Comparison of ENCODE assay signal across 1 cellular context in the genomic region with DNA sequence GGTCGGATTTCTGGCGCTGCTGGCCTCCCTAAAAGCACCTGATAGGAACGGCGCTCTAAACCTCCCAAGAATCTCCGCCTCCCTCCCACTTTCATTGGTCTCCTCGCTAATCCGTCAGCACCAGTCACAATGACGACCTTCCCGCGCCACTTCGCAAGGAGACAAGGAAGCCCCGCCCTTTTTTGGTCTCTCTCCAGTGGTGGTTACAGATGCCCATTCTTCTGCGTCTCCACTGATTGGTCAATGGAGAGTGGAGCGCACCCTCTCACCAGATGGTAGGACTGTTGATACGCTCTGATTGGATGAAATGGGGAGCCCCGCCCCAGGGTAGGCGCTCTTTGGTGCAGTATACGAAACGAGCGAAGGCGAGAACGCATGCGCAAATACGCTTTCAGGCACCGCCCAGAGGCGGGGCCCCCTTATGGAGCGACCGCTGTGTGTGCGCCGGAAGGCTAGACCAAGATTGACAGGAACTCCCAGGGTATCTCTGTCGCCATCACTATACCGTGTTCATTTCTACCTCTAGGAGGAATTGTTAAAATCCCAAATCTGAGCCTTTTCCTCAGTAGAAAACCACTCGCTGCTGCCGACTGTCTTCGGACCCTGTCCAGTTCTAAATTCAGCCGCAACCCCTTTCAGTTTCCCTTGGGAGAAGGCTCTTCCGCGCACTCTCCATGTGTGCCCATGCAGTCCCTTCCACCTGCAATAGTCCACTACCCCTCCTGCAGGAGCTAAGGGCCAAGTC.
TF ChIP-seq lines count a peak whose summit lies in the region.

No MANE protein-coding gene starts in this region.

TF ChIP-seq in K562, 482 proteins besides CTCF, POLR2A, EP300 and RAD21 (continued from another document and continues in another):
- TF ChIP-seq, protein P1, sequence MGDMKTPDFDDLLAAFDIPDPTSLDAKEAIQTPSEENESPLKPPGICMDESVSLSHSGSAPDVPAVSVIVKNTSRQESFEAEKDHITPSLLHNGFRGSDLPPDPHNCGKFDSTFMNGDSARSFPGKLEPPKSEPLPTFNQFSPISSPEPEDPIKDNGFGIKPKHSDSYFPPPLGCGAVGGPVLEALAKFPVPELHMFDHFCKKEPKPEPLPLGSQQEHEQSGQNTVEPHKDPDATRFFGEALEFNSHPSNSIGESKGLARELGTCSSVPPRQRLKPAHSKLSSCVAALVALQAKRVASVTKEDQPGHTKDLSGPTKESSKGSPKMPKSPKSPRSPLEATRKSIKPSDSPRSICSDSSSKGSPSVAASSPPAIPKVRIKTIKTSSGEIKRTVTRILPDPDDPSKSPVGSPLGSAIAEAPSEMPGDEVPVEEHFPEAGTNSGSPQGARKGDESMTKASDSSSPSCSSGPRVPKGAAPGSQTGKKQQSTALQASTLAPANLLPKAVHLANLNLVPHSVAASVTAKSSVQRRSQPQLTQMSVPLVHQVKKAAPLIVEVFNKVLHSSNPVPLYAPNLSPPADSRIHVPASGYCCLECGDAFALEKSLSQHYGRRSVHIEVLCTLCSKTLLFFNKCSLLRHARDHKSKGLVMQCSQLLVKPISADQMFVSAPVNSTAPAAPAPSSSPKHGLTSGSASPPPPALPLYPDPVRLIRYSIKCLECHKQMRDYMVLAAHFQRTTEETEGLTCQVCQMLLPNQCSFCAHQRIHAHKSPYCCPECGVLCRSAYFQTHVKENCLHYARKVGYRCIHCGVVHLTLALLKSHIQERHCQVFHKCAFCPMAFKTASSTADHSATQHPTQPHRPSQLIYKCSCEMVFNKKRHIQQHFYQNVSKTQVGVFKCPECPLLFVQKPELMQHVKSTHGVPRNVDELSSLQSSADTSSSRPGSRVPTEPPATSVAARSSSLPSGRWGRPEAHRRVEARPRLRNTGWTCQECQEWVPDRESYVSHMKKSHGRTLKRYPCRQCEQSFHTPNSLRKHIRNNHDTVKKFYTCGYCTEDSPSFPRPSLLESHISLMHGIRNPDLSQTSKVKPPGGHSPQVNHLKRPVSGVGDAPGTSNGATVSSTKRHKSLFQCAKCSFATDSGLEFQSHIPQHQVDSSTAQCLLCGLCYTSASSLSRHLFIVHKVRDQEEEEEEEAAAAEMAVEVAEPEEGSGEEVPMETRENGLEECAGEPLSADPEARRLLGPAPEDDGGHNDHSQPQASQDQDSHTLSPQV (IDR thresholded peaks at IDR 0.05), result no peak
- TF ChIP-seq TAF9B (IDR thresholded peaks at IDR 0.05; ENCODE audit: partially characterized antibody) (peak; percentile 46), GATAD2B (IDR thresholded peaks at IDR 0.05; ENCODE audit: borderline replicate concordance) (no peak), ZNF408 (CRISPR knock-in tag; IDR thresholded peaks at IDR 0.05; ENCODE audit: low read depth) (no peak), SRSF1 (IDR thresholded peaks at IDR 0.05; ENCODE audit: low read depth, low read length) (no peak), PKNOX1 (IDR thresholded peaks at IDR 0.05) (peak; percentile 100), CEBPG (CRISPR knock-in tag; IDR thresholded peaks at IDR 0.05) (no peak), CEBPG (tag; conservative IDR thresholded peaks at IDR 0.05 in 1 of 2, IDR thresholded peaks at IDR 0.05 in 1 of 2) (no peak), YY1 (IDR thresholded peaks at IDR 0.05; ENCODE audit: borderline replicate concordance in 1 of 3, control insufficient read depth in 1 of 3, extremely low read depth in 1 of 3, insufficient read depth in 3 of 3, insufficient read length in 1 of 3, insufficient replicate concordance in 2 of 3, low read depth in 1 of 3, low read length in 2 of 3) (peak in 1 of 3 experiments; percentile 43), CTBP1 (IDR thresholded peaks at IDR 0.05; ENCODE audit: borderline replicate concordance) (no peak; the same call in 1 of the 2 replicates), MBD2 (IDR thresholded peaks at IDR 0.05; ENCODE audit: borderline replicate concordance, low read depth) (peak; percentile 96), ZNF766 (CRISPR knock-in tag; conservative IDR thresholded peaks at IDR 0.05) (no peak), TCFL5 (CRISPR knock-in tag; conservative IDR thresholded peaks at IDR 0.05) (no peak), FOXA3 (CRISPR knock-in tag; conservative IDR thresholded peaks at IDR 0.05 in 1 of 2, IDR thresholded peaks at IDR 0.05 in 1 of 2) (no peak), SIN3B (IDR thresholded peaks at IDR 0.05; ENCODE audit: low read depth) (peak; percentile 69), ZFP30 (CRISPR knock-in tag; IDR thresholded peaks at IDR 0.05; ENCODE audit: borderline replicate concordance) (no peak), ELF4 (CRISPR knock-in tag; IDR thresholded peaks at IDR 0.05) (no peak; the same call in 1 of the 2 replicates), ZEB2 (IDR thresholded peaks at IDR 0.05) (no peak; the same call in 1 of the 2 replicates), KDM2B (CRISPR knock-in tag; IDR thresholded peaks at IDR 0.05) (no peak), JUND (IDR thresholded peaks at IDR 0.05; ENCODE audit: borderline replicate concordance, low read depth, low read length) (peak; percentile 19; the same call in 1 of the 2 replicates), JUND (tag; IDR thresholded peaks at IDR 0.05; ENCODE audit: borderline replicate concordance, low read depth, low read length) (0 out of 3 replicates have a peak, but pooled peaks have one; percentile 11), SETDB1 (IDR thresholded peaks at IDR 0.05; ENCODE audit: low read length) (no peak), ILF3 (IDR thresholded peaks at IDR 0.05; ENCODE audit: borderline replicate concordance) (no peak), CHD4 (IDR thresholded peaks at IDR 0.05; ENCODE audit: insufficient read depth, insufficient replicate concordance, low read depth, low read length, poor library complexity, severe bottlenecking) (no peak), CREB1 (IDR thresholded peaks at IDR 0.05) (peak; percentile 95), CREB1 (CRISPR knock-in tag; IDR thresholded peaks at IDR 0.05) (peak; percentile 96), KHSRP (IDR thresholded peaks at IDR 0.05) (peak; percentile 91), ELK1 (CRISPR knock-in tag; IDR thresholded peaks at IDR 0.05) (no peak), ZNF224 (CRISPR knock-in tag; IDR thresholded peaks at IDR 0.05) (no peak), DPF2 (IDR thresholded peaks at IDR 0.05) (0 out of 2 replicates have a peak, but pooled peaks have one; percentile 7), KAT2B (IDR thresholded peaks at IDR 0.05; ENCODE audit: low read depth, low read length) (no peak)
- TF ChIP-seq, protein P2, sequence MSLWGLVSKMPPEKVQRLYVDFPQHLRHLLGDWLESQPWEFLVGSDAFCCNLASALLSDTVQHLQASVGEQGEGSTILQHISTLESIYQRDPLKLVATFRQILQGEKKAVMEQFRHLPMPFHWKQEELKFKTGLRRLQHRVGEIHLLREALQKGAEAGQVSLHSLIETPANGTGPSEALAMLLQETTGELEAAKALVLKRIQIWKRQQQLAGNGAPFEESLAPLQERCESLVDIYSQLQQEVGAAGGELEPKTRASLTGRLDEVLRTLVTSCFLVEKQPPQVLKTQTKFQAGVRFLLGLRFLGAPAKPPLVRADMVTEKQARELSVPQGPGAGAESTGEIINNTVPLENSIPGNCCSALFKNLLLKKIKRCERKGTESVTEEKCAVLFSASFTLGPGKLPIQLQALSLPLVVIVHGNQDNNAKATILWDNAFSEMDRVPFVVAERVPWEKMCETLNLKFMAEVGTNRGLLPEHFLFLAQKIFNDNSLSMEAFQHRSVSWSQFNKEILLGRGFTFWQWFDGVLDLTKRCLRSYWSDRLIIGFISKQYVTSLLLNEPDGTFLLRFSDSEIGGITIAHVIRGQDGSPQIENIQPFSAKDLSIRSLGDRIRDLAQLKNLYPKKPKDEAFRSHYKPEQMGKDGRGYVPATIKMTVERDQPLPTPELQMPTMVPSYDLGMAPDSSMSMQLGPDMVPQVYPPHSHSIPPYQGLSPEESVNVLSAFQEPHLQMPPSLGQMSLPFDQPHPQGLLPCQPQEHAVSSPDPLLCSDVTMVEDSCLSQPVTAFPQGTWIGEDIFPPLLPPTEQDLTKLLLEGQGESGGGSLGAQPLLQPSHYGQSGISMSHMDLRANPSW (CRISPR knock-in tag; IDR thresholded peaks at IDR 0.05), result no peak
- TF ChIP-seq, protein P3, sequence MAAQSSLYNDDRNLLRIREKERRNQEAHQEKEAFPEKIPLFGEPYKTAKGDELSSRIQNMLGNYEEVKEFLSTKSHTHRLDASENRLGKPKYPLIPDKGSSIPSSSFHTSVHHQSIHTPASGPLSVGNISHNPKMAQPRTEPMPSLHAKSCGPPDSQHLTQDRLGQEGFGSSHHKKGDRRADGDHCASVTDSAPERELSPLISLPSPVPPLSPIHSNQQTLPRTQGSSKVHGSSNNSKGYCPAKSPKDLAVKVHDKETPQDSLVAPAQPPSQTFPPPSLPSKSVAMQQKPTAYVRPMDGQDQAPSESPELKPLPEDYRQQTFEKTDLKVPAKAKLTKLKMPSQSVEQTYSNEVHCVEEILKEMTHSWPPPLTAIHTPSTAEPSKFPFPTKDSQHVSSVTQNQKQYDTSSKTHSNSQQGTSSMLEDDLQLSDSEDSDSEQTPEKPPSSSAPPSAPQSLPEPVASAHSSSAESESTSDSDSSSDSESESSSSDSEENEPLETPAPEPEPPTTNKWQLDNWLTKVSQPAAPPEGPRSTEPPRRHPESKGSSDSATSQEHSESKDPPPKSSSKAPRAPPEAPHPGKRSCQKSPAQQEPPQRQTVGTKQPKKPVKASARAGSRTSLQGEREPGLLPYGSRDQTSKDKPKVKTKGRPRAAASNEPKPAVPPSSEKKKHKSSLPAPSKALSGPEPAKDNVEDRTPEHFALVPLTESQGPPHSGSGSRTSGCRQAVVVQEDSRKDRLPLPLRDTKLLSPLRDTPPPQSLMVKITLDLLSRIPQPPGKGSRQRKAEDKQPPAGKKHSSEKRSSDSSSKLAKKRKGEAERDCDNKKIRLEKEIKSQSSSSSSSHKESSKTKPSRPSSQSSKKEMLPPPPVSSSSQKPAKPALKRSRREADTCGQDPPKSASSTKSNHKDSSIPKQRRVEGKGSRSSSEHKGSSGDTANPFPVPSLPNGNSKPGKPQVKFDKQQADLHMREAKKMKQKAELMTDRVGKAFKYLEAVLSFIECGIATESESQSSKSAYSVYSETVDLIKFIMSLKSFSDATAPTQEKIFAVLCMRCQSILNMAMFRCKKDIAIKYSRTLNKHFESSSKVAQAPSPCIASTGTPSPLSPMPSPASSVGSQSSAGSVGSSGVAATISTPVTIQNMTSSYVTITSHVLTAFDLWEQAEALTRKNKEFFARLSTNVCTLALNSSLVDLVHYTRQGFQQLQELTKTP (IDR thresholded peaks at IDR 0.05; ENCODE audit: low read depth in 1 of 2, partially characterized antibody in 2 of 2), result peak in 1 of 2 experiments; percentile 53
